In genomic region chr17:16446338-16446983, GRCh38 we compare ENCODE assay signal across 1 cellular context.
TF ChIP-seq lines count a peak whose summit lies in the region.

No MANE protein-coding gene starts in this region.

TF ChIP-seq in K562, 482 proteins besides CTCF, POLR2A, EP300 and RAD21:
- TF ChIP-seq SFPQ (IDR thresholded peaks at IDR 0.05; ENCODE audit: low read depth, low read length) (no peak), SUPT5H (IDR thresholded peaks at IDR 0.05) (peak; percentile 36; the same call in 1 of the 2 replicates), ARID3A (IDR thresholded peaks at IDR 0.05; ENCODE audit: borderline replicate concordance, low read depth, low read length) (no peak), E2F6 (IDR thresholded peaks at IDR 0.05; ENCODE audit: borderline replicate concordance in 1 of 2, extremely low read depth in 1 of 2, insufficient read depth in 1 of 2, insufficient read length in 1 of 2, low read depth in 1 of 2, low read length in 1 of 2, poor library complexity in 1 of 2, severe bottlenecking in 1 of 2) (peak in 1 of 2 experiments; percentile 40), ZNF140 (CRISPR knock-in tag; IDR thresholded peaks at IDR 0.05) (no peak), POLR2B (IDR thresholded peaks at IDR 0.05; ENCODE audit: low read depth, partially characterized antibody) (peak; percentile 21), ARHGAP35 (IDR thresholded peaks at IDR 0.05; ENCODE audit: partially characterized antibody) (no peak), CCAR2 (IDR thresholded peaks at IDR 0.05; ENCODE audit: low read depth, low read length) (no peak)
TF ChIP-seq in K562: peak in this region for 3.
